8 cellular contexts compared by ENCODE assay signal in the genomic region with DNA sequence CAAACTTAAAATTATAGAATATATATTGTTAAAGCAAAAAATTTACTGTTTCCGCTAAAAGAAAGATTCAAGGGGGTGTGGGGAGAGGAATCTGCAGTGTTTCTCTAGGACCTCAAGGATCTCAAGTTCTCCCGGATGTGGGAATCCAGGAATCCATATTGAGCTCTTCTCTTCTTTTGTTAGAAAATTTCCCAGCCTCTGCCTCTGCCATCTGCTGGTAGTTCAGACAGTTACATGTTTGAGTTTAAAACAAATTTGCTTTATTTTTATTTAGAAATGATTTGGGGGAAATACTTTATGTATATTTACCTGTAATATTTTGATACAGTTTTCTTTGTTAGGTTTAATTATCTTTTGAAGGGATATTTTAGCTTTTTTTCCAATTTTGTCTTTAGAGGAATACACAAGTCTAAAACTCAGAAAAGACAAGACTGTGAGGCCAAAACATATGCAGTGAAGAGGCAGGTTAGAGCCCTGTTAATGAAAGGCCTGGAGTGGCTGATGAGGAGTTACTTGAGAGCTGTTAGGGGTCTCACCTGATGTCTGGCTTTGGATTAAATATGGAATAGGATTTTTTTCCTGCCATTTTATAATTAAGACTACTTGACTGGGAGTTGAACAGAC.
DNase-seq lines count a peak whose midpoint lies in the region; ATAC-seq, FAIRE-seq and TF ChIP-seq lines count a peak whose summit lies in the region.

No MANE protein-coding gene starts in this region.

- peaks cover 90% of the 10 kb centered on the region for H3K79me2 ChIP-seq in Karpas-422 (ENCODE audit: low read length)

- H3K9me3 ChIP-seq in Karpas-422 (ENCODE audit: low read length) (no peaks in the 10 kb centered on the region), right lobe of liver (no peaks in the 10 kb centered on the region), MG63 (no peaks in the 10 kb centered on the region)

- 0 out of 2 replicates have a peak, but pooled peaks cover 3% of the 10 kb centered on the region for H3K36me3 ChIP-seq in Karpas-422 (ENCODE audit: insufficient read depth, low read length)
- H3K36me3 ChIP-seq in right lobe of liver = no peaks in the 10 kb centered on the region
- no peaks in the 10 kb centered on the region for H3K36me3 ChIP-seq in MG63

- H3K9me2 ChIP-seq in Karpas-422 (replicated peaks; ENCODE audit: insufficient read depth, low read length) = no peaks in the 10 kb centered on the region

- H3K27me3 ChIP-seq in Karpas-422 (ENCODE audit: low read length) (no peaks in the 10 kb centered on the region), right lobe of liver (no peaks in the 10 kb centered on the region), MG63 (no peaks in the 10 kb centered on the region)

- WGBS in right lobe of liver (ENCODE audit: insufficient coverage, low coverage, low lambda C conversion rate, missing lambda C conversion rate) = 19% methylated on average over 2 of the region's 2 CpGs

- peak; percentile 46 for TF ChIP-seq CTCF in D721Med (IDR thresholded peaks at IDR 0.05; ENCODE audit: insufficient read depth, missing control alignments)
- TF ChIP-seq CTCF in right lobe of liver (IDR thresholded peaks at IDR 0.05) = peak; percentile 40 to 57 (median 52)

- ATAC-seq in right lobe of liver (peak; percentile 37 to 62 (median 53)), HG03520 (IDR thresholded peaks at IDR 0.05; ENCODE audit: unreplicated experiment) (no peak), GM21447 (IDR thresholded peaks at IDR 0.05; ENCODE audit: unreplicated experiment) (no peak)

- H4K20me1 ChIP-seq in Karpas-422 (ENCODE audit: insufficient read depth, low read depth, low read length) = no peaks in the 10 kb centered on the region

- TF ChIP-seq POLR2A in right lobe of liver (IDR thresholded peaks at IDR 0.05) = no peak

- no peak overlapping the region for H3K4me2 ChIP-seq in Karpas-422 (ENCODE audit: low read depth, low read length, poor library complexity, severe bottlenecking)

- DNase-seq in D721Med (ENCODE audit: insufficient read length, low spot score) = no peak
- DNase-seq in Karpas-422 = no peak
- DNase-seq in amniotic epithelial cell (ENCODE audit: low read depth) = peak; percentile 77
- no peak for DNase-seq in right lobe of liver
- DNase-seq in GM19240 (ENCODE audit: insufficient read length, low spot score) = no peak
- no peak for DNase-seq in MG63

- H3K4me3 ChIP-seq in Karpas-422 (ENCODE audit: low read length) (no peak overlapping the region), right lobe of liver (no peak overlapping the region), MG63 (no peak overlapping the region)

- no peak overlapping the region for H3K9ac ChIP-seq in Karpas-422 (ENCODE audit: low read length)

- no peak for FAIRE-seq in D721Med (lab: Jason Lieb, UNC)

- H3K27ac ChIP-seq in Karpas-422 (ENCODE audit: low read length) (peak overlapping the region; percentile 54), right lobe of liver (no peak overlapping the region)

- intact Hi-C loops in right lobe of liver (cut with DNase I) = loop anchor here (10.0 kb wide), 2 partner anchors 139 to 481 kb away; no protein-coding TSS in a partner anchor

- H3K4me1 ChIP-seq in Karpas-422 (ENCODE audit: low read length) = peaks cover 77% of the 10 kb centered on the region
- peaks cover 0 to 6% (median 0%) of the 10 kb centered on the region in 4 donors for H3K4me1 ChIP-seq in right lobe of liver

- H2AFZ ChIP-seq in Karpas-422 (ENCODE audit: low read length) = no peak overlapping the region

Comparison
In these comparisons a context has a peak if more than half of its experiments do, and no peak if none do; other contexts are left out.
1. ATAC-seq: peak in right lobe of liver (4 of 4); none in HG03520 (single experiment) and GM21447 (single experiment).